Comparison of ENCODE assay signal across 16 cellular contexts in genomic region chr1:157157481-157158190, GRCh38. TPM values are rescaled to one million over a fixed set of nuclear protein-coding genes. Genes with fewer than 3 reads are reported as not detected.
DNase-seq lines count a peak whose midpoint lies in the region; ATAC-seq and TF ChIP-seq lines count a peak whose summit lies in the region.
"Had no signal": no experiment of that assay in that cellular context is flagged by ENCODE, and none has a peak within 500 bp of the region (broad histone marks: within the 10 kb centered on the region; RNA-seq: fewer than 3 reads in every experiment).

No MANE protein-coding gene starts in this region.

- no peaks in the 10 kb centered on the region; the same call in 1 of the 2 replicates for H3K27me3 Mint-ChIP-seq in WTC11 (ENCODE audit: low read depth)

- H3K27ac Mint-ChIP-seq in WTC11 = 0 out of 2 replicates have a peak overlapping the region, but pooled peaks have one; percentile 31
- H3K27ac Mint-ChIP-seq: activated B cell treated with CpG ODN at 0.5 μM for 24 hours had no signal

- ATAC-seq in WTC11 = 0 out of 2 replicates have a peak, but pooled peaks have one; percentile 2

- no peak for DNase-seq in WTC11 (ENCODE audit: low spot score)
- peak; percentile 82 for DNase-seq in fibroblast of peridontal ligament (ENCODE audit: extremely low read depth)
- DNase-seq in skeletal muscle cell (ENCODE audit: low read depth) = peak; percentile 45
- no peak for DNase-seq in DMS153 (lab: John Stamatoyannopoulos, UW)
- no peak for DNase-seq in activated CD4-positive, alpha-beta T cell treated with anti-CD3 and anti-CD28 coated beads, Interleukin-2, amount 50 U/mL, for 48 hours
- DNase-seq in activated CD4-positive, alpha-beta T cell treated with anti-CD3 and anti-CD28 coated beads for 48 hours = no peak
- DNase-seq: activated B cell treated with CpG ODN at 0.5 μM for 24 hours, activated gamma-delta T cell treated with Interleukin-2 at 50 U/mL for 16 hours, DMS53, foreskin melanocyte, GOT3, NCI-H2081 treated with DMSO at 0.1 percent for 48 hours, retina, RPMI8226 had no signal

- no peaks in the 10 kb centered on the region for H3K9me3 Mint-ChIP-seq in WTC11
- H3K9me3 Mint-ChIP-seq: activated B cell treated with CpG ODN at 0.5 μM for 24 hours had no signal

- no peak overlapping the region for H3K4me3 ChIP-seq in HEK293 (ENCODE audit: low read depth, low read length)
- no peak overlapping the region for H3K4me3 ChIP-seq in skeletal muscle cell (ENCODE audit: low read depth, low read length)

- TF ChIP-seq CTCF in HEK293 (tag by site-specific recombination; IDR thresholded peaks at IDR 0.05) (no peak), WTC11 (IDR thresholded peaks at IDR 0.05) (no peak)

- CTCF ChIA-PET in HEK293 (lab: Yijun Ruan, JAX) (interaction anchor here (0.6 to 8.3 kb wide), 17 partner anchors 10 to 337 kb away, joined by 3 to 288 read pairs (median 5); partner anchors contain the start of gene ETV3), WTC11 (lab: Charles Lee) (interaction anchor here (1.2 to 7.8 kb wide), 5 partner anchors 19 to 188 kb away, joined by 4 to 304 read pairs (median 16); partner anchors contain the start of genes ETV3 and ETV3L)

- POLR2A ChIA-PET in HEK293 (lab: Yijun Ruan, JAX) (interaction anchor here (0.6 kb wide), 1 partner anchor 497 kb away, joined by 3 read pairs; no protein-coding TSS in a partner anchor), WTC11 (lab: Charles Lee) (no interaction called here)

- no peak overlapping the region for H3K27ac ChIP-seq in HEK293 (ENCODE audit: extremely low read depth, low read depth, low read length)

- no peaks in the 10 kb centered on the region for H3K9me3 ChIP-seq in HEK293 (ENCODE audit: control insufficient read depth, insufficient read depth, low read depth, low read length)

- no peak overlapping the region for H3K4me3 Mint-ChIP-seq in WTC11
- H3K4me3 Mint-ChIP-seq: activated B cell treated with CpG ODN at 0.5 μM for 24 hours had no signal

- H3K36me3 ChIP-seq in HEK293 (ENCODE audit: control insufficient read depth in 2 of 2, insufficient read depth in 1 of 2, low read length in 2 of 2) = no peaks in the 10 kb centered on the region

- no peaks in the 10 kb centered on the region; the same call in 1 of the 2 replicates for H3K4me1 ChIP-seq in HEK293 (ENCODE audit: control insufficient read depth, insufficient read depth, low read length)

- H3K36me3 Mint-ChIP-seq in WTC11 = no peaks in the 10 kb centered on the region

- peaks cover 72% of the 10 kb centered on the region for H3K4me1 Mint-ChIP-seq in WTC11

TF ChIP-seq in HEK293, 187 proteins besides CTCF, POLR2A, EP300 and RAD21:
- TF ChIP-seq ZFHX2 (tag by site-specific recombination; conservative IDR thresholded peaks at IDR 0.05) = peak; percentile 36
- TF ChIP-seq ZIC2 (tag by site-specific recombination; IDR thresholded peaks at IDR 0.05) = peak; percentile 59
- no peak for TF ChIP-seq ZNF596 (tag by site-specific recombination; IDR thresholded peaks at IDR 0.05)
TF ChIP-seq in HEK293: peak in this region for 2.

TF ChIP-seq in WTC11, 78 proteins besides CTCF, POLR2A, EP300 and RAD21:
- TF ChIP-seq ZNF121 (CRISPR knock-in tag; IDR thresholded peaks at IDR 0.05) (no peak), JAZF1 (CRISPR knock-in tag; IDR thresholded peaks at IDR 0.05) (no peak), ELF4 (CRISPR knock-in tag; IDR thresholded peaks at IDR 0.05; ENCODE audit: low read depth) (no peak), MAX (CRISPR knock-in tag; IDR thresholded peaks at IDR 0.05) (no peak), CBFB (CRISPR knock-in tag; IDR thresholded peaks at IDR 0.05; ENCODE audit: low read depth) (no peak), E2F5 (CRISPR knock-in tag; IDR thresholded peaks at IDR 0.05) (no peak), ZBTB21 (CRISPR knock-in tag; IDR thresholded peaks at IDR 0.05; ENCODE audit: borderline replicate concordance) (no peak), ERG (CRISPR knock-in tag; IDR thresholded peaks at IDR 0.05) (no peak), PRDM15 (CRISPR knock-in tag; IDR thresholded peaks at IDR 0.05) (no peak), SOX15 (CRISPR knock-in tag; IDR thresholded peaks at IDR 0.05) (no peak), ZNF416 (CRISPR knock-in tag; IDR thresholded peaks at IDR 0.05) (no peak), ZNF317 (CRISPR knock-in tag; IDR thresholded peaks at IDR 0.05; ENCODE audit: borderline replicate concordance, low read depth) (no peak), IRF2 (CRISPR knock-in tag; IDR thresholded peaks at IDR 0.05; ENCODE audit: borderline replicate concordance, low read depth) (no peak)

RNA-seq across cellular contexts. Expression of gene ETV3, which starts 19.4 kb away (rescaled TPM):
- 21.3 to 26.0 TPM (median 22.1 TPM) in 3 replicates for total RNA-seq in WTC11 (2021)

RNA-seq across cellular contexts. Expression of gene ETV3L, which starts 58.0 kb away (rescaled TPM):
- total RNA-seq in WTC11 (2021) = 0.13 to 0.30 TPM (median 0.25 TPM) in 3 replicates
- total RNA-seq: activated B cell treated with CpG ODN at 0.5 μM for 24 hours, lower leg skin had no signal

Comparison
In these comparisons a context has a peak if more than half of its experiments do, and no peak if none do; other contexts are left out.
1. DNase-seq: peak in fibroblast of peridontal ligament (single experiment) and skeletal muscle cell (single experiment); none in WTC11 (single experiment), DMS153 (single experiment), activated CD4-positive, alpha-beta T cell treated with anti-CD3 and anti-CD28 coated beads, Interleukin-2, amount 50 U/mL, for 48 hours (0 of 2) and activated CD4-positive, alpha-beta T cell treated with anti-CD3 and anti-CD28 coated beads for 48 hours (single experiment).